ENCODE assay signal across 8 cellular contexts in the genomic region with DNA sequence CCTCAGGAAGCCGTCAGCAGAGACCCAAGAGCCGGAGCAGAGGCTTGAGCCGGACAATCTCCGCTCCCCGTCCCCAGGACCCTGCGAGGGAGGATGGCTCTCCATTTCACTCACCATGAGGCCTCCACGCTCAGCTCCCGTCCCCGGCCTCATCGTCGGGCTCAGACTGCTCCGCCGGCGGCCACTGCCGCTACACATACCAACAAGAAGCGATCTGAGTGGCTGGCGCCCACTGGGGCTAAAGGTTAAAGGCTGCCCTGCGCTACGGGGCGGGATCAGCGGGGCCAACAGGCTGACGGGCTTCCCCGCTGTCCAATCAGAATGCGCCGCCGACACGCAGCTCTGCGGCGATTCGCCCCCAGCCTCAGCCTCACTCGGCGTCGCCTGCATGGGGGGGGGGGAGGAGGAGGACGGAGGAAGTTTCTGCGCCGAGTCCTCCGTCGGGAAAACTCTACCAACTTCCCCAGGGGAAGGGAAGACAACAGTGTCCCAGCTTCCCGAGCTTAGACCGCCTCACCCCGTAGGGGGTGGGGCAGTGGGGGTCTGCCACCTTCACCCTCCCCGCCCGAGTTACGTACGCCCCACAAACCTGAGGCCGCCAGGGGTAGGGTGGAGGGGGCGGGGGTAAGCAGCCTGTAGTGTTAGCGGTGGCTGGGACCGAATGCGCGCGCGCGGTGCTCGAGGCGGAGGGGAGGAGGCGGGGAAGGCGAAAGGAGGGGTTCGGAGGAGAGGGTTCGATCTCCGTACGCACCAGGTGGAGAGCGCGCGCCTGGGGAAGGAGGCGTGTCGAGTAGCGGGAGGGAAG. TPM values are rescaled to one million over a fixed set of nuclear protein-coding genes. Genes with fewer than 3 reads are reported as not detected.
DNase-seq lines count a peak whose midpoint lies in the region; ATAC-seq and TF ChIP-seq lines count a peak whose summit lies in the region.

A gene (minus strand): TSS at position 220 of the 805 bp plus-strand sequence. CDS start 22 bp downstream, at position 198.

- peak within 1 kb of the TSS; percentile 98 to 100 (median 100) for H3K4me3 Mint-ChIP-seq in IgD-negative memory B cell

- ATAC-seq in GM21529 (IDR thresholded peaks at IDR 0.05; ENCODE audit: unreplicated experiment) (peak; percentile 63), mucosa of descending colon (peak; percentile 85)

- no peaks in the 10 kb centered on the region for H3K36me3 ChIP-seq in mucosa of descending colon (ENCODE audit: low read depth)

- H3K9me3 ChIP-seq in mucosa of descending colon: no peaks in the 10 kb centered on the region

- H3K4me1 ChIP-seq in mucosa of descending colon (ENCODE audit: low read depth): peaks cover 25% of the 10 kb centered on the region

- intact Hi-C loops in mucosa of descending colon (cut with DNase I, micrococcal nuclease): no loop called here

- H3K27me3 Mint-ChIP-seq in IgD-negative memory B cell: peaks cover 1% of the 10 kb centered on the region

- peaks cover 44 to 48% (median 46%) of the 10 kb centered on the region in 3 donors for H3K4me1 Mint-ChIP-seq in IgD-negative memory B cell

- H3K4me3 ChIP-seq in epithelial cell of esophagus (ENCODE audit: low read length) (peak within 1 kb of the TSS; percentile 95), mucosa of descending colon (peak within 1 kb of the TSS; percentile 82)

- peak; percentile 92 for DNase-seq in DMS 273 treated with DMSO at 0.1 percent for 48 hours (lab: John Stamatoyannopoulos, UW)
- peak; percentile 46 for DNase-seq in OCI-M2 (lab: John Stamatoyannopoulos, UW; ENCODE audit: unreplicated experiment)
- DNase-seq in activated T-cell treated with anti-CD3 and anti-CD28 coated beads for 4 hours: peak; percentile 98
- peak; percentile 99 for DNase-seq in epithelial cell of esophagus (ENCODE audit: low read depth)
- DNase-seq in mucosa of descending colon: peak; percentile 99
- peak; percentile 97 for DNase-seq in stimulated activated CD8-positive, alpha-beta memory T cell treated with anti-CD3 and anti-CD28 coated beads, Interleukin-4, amount 100 ng/mL, for 24 hours (ENCODE audit: low read depth)

- peaks cover 0 to 3% (median 0%) of the 10 kb centered on the region in 3 donors for H3K9me3 Mint-ChIP-seq in IgD-negative memory B cell

- H3K27ac Mint-ChIP-seq in IgD-negative memory B cell: peak within 1 kb of the TSS; percentile 91 to 100 (median 99)

- H3K36me3 Mint-ChIP-seq in IgD-negative memory B cell: peaks cover 3% of the 10 kb centered on the region

- TF ChIP-seq CTCF in epithelial cell of esophagus (IDR thresholded peaks at IDR 0.05; ENCODE audit: insufficient read depth, low read depth, low read length, missing control alignments) (no peak), mucosa of descending colon (IDR thresholded peaks at IDR 0.05) (no peak)

RNA-seq across cellular contexts. Expression of the gene that starts here (rescaled TPM):
- 114 TPM for polyA plus RNA-seq in IgD-negative memory B cell
- total RNA-seq in mucosa of descending colon: 10 to 100 TPM; 66.6 to 87.4 (median 72.3) TPM

Comparison
In these comparisons a context has a peak if more than half of its experiments do, and no peak if none do; other contexts are left out.
1. Peak in every context shown above with its lines: DNase-seq, ATAC-seq and H3K4me3 ChIP-seq.
2. DNase-seq: peak in every context shown above with its lines; median percentile 99 in epithelial cell of esophagus; 99 in mucosa of descending colon; 98 in activated T-cell treated with anti-CD3 and anti-CD28 coated beads for 4 hours; 97 in stimulated activated CD8-positive, alpha-beta memory T cell treated with anti-CD3 and anti-CD28 coated beads, Interleukin-4, amount 100 ng/mL, for 24 hours; 92 in DMS 273 treated with DMSO at 0.1 percent for 48 hours; 46 in OCI-M2.